In the genomic region with DNA sequence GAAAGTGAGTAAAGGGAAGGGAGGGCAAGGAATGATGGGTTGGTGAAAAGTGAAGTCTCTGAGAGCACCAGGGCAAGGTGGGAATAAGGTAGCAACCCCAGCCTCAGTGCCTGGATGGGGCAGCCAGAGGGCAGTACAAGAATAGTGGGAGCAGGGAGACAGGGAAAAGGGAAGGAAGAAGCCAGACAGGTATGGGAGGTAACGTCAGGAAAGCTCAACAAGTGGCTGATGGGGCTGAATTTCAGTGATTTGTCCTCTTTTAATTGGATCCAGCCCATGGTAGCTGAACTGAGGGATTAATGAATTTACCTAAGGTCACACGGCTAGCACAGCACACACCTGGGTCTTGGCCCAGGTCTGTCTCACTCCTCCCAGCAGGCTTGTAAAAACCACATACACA, we compare ENCODE assay signal across 2 cellular contexts.
TF ChIP-seq lines count a peak whose summit lies in the region.

No MANE protein-coding gene starts in this region.

TF ChIP-seq in H1, 55 proteins besides CTCF, POLR2A, EP300 and RAD21 (continues in another document):
- no peak for TF ChIP-seq HDAC2 (IDR thresholded peaks at IDR 0.05; ENCODE audit: borderline replicate concordance in 1 of 2, low read depth in 2 of 2, low read length in 2 of 2)
- TF ChIP-seq EZH2 (IDR thresholded peaks at IDR 0.05; ENCODE audit: low read depth, low read length, severe bottlenecking): no peak
- TF ChIP-seq, protein P1, sequence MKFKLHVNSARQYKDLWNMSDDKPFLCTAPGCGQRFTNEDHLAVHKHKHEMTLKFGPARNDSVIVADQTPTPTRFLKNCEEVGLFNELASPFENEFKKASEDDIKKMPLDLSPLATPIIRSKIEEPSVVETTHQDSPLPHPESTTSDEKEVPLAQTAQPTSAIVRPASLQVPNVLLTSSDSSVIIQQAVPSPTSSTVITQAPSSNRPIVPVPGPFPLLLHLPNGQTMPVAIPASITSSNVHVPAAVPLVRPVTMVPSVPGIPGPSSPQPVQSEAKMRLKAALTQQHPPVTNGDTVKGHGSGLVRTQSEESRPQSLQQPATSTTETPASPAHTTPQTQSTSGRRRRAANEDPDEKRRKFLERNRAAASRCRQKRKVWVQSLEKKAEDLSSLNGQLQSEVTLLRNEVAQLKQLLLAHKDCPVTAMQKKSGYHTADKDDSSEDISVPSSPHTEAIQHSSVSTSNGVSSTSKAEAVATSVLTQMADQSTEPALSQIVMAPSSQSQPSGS (IDR thresholded peaks at IDR 0.05; ENCODE audit: low read length): no peak
- TF ChIP-seq CHD2 (IDR thresholded peaks at IDR 0.05; ENCODE audit: low read length): no peak
- TF ChIP-seq, protein P2, sequence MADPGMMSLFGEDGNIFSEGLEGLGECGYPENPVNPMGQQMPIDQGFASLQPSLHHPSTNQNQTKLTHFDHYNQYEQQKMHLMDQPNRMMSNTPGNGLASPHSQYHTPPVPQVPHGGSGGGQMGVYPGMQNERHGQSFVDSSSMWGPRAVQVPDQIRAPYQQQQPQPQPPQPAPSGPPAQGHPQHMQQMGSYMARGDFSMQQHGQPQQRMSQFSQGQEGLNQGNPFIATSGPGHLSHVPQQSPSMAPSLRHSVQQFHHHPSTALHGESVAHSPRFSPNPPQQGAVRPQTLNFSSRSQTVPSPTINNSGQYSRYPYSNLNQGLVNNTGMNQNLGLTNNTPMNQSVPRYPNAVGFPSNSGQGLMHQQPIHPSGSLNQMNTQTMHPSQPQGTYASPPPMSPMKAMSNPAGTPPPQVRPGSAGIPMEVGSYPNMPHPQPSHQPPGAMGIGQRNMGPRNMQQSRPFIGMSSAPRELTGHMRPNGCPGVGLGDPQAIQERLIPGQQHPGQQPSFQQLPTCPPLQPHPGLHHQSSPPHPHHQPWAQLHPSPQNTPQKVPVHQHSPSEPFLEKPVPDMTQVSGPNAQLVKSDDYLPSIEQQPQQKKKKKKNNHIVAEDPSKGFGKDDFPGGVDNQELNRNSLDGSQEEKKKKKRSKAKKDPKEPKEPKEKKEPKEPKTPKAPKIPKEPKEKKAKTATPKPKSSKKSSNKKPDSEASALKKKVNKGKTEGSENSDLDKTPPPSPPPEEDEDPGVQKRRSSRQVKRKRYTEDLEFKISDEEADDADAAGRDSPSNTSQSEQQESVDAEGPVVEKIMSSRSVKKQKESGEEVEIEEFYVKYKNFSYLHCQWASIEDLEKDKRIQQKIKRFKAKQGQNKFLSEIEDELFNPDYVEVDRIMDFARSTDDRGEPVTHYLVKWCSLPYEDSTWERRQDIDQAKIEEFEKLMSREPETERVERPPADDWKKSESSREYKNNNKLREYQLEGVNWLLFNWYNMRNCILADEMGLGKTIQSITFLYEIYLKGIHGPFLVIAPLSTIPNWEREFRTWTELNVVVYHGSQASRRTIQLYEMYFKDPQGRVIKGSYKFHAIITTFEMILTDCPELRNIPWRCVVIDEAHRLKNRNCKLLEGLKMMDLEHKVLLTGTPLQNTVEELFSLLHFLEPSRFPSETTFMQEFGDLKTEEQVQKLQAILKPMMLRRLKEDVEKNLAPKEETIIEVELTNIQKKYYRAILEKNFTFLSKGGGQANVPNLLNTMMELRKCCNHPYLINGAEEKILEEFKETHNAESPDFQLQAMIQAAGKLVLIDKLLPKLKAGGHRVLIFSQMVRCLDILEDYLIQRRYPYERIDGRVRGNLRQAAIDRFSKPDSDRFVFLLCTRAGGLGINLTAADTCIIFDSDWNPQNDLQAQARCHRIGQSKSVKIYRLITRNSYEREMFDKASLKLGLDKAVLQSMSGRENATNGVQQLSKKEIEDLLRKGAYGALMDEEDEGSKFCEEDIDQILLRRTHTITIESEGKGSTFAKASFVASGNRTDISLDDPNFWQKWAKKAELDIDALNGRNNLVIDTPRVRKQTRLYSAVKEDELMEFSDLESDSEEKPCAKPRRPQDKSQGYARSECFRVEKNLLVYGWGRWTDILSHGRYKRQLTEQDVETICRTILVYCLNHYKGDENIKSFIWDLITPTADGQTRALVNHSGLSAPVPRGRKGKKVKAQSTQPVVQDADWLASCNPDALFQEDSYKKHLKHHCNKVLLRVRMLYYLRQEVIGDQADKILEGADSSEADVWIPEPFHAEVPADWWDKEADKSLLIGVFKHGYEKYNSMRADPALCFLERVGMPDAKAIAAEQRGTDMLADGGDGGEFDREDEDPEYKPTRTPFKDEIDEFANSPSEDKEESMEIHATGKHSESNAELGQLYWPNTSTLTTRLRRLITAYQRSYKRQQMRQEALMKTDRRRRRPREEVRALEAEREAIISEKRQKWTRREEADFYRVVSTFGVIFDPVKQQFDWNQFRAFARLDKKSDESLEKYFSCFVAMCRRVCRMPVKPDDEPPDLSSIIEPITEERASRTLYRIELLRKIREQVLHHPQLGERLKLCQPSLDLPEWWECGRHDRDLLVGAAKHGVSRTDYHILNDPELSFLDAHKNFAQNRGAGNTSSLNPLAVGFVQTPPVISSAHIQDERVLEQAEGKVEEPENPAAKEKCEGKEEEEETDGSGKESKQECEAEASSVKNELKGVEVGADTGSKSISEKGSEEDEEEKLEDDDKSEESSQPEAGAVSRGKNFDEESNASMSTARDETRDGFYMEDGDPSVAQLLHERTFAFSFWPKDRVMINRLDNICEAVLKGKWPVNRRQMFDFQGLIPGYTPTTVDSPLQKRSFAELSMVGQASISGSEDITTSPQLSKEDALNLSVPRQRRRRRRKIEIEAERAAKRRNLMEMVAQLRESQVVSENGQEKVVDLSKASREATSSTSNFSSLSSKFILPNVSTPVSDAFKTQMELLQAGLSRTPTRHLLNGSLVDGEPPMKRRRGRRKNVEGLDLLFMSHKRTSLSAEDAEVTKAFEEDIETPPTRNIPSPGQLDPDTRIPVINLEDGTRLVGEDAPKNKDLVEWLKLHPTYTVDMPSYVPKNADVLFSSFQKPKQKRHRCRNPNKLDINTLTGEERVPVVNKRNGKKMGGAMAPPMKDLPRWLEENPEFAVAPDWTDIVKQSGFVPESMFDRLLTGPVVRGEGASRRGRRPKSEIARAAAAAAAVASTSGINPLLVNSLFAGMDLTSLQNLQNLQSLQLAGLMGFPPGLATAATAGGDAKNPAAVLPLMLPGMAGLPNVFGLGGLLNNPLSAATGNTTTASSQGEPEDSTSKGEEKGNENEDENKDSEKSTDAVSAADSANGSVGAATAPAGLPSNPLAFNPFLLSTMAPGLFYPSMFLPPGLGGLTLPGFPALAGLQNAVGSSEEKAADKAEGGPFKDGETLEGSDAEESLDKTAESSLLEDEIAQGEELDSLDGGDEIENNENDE (IDR thresholded peaks at IDR 0.05; ENCODE audit: insufficient replicate concordance, low read length): no peak
- no peak for TF ChIP-seq KDM4A (IDR thresholded peaks at IDR 0.05; ENCODE audit: low read depth, low read length, severe bottlenecking)
- TF ChIP-seq RBBP5 (IDR thresholded peaks at IDR 0.05; ENCODE audit: borderline replicate concordance, low read depth, low read length): no peak
- no peak for TF ChIP-seq RNF2 (IDR thresholded peaks at IDR 0.05; ENCODE audit: borderline replicate concordance, low read depth, low read length, missing control alignments, poor library complexity, severe bottlenecking)
- no peak for TF ChIP-seq TBP (IDR thresholded peaks at IDR 0.05; ENCODE audit: low read depth, low read length)
- TF ChIP-seq POLR2AphosphoS5 (IDR thresholded peaks at IDR 0.05; ENCODE audit: low read depth, low read length): no peak
- no peak for TF ChIP-seq SP2 (IDR thresholded peaks at IDR 0.05; ENCODE audit: low read length)
- no peak for TF ChIP-seq ZNF274 (IDR thresholded peaks at IDR 0.05; ENCODE audit: borderline replicate concordance, extremely low read depth, low read length)
- no peak for TF ChIP-seq CBX5 (IDR thresholded peaks at IDR 0.05; ENCODE audit: low read depth, low read length)
- no peak for TF ChIP-seq GTF2F1 (IDR thresholded peaks at IDR 0.05; ENCODE audit: borderline replicate concordance, low read depth, low read length)
- TF ChIP-seq YY1 (IDR thresholded peaks at IDR 0.05; ENCODE audit: low read depth, low read length): no peak

TF ChIP-seq in liver, 16 proteins besides CTCF, POLR2A, EP300 and RAD21:
- TF ChIP-seq GABPA (IDR thresholded peaks at IDR 0.05 in 1 of 2, conservative IDR thresholded peaks at IDR 0.05 in 1 of 2) (no peak), FOXA1 (IDR thresholded peaks at IDR 0.05) (no peak), HNF4A (conservative IDR thresholded peaks at IDR 0.05) (no peak), TAF1 (conservative IDR thresholded peaks at IDR 0.05) (no peak)
- TF ChIP-seq, protein P3, sequence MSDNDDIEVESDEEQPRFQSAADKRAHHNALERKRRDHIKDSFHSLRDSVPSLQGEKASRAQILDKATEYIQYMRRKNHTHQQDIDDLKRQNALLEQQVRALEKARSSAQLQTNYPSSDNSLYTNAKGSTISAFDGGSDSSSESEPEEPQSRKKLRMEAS (IDR thresholded peaks at IDR 0.05): no peak
